19 cellular contexts compared by ENCODE assay signal in the genomic region with DNA sequence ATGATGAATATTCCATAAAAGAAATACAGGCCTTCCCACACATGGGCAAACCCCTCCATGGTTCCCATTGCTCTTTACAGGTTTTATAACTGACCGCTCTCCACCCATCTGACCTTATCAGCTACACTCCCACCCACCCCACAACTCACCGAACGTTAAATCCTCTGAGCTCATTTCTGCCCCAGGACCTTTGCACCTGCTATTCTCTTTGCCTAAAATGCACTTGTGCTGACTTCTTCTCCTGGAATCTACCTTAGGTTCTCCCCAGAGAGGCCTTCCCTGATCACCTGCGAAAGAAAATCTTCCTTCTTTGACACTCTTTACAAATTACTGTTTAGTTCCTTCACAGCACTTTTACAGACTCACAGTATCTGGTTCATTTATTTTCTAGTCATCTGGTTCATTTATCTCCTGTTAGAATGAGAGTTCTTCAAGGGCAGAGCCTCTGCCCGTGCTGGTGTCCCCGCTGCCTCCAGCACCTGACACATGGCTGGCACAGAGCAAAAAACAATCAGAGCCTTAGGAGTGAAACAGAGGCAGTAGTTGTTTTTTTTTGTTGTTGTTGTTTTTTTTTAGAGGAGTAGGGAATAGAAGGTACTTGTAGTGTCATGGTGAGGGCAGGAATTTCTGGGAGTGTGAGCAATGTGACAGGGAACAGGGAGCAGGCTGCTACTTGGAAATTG. TPM values are rescaled to one million over a fixed set of nuclear protein-coding genes. Genes with fewer than 3 reads are reported as not detected.
DNase-seq lines count a peak whose midpoint lies in the region; ATAC-seq and TF ChIP-seq lines count a peak whose summit lies in the region.
"Had no signal": no experiment of that assay in that cellular context is flagged by ENCODE, and none has a peak within 500 bp of the region (broad histone marks: within the 10 kb centered on the region; RNA-seq: fewer than 3 reads in every experiment).

No MANE protein-coding gene starts in this region.

- peaks cover 10% of the 10 kb centered on the region for H3K27me3 Mint-ChIP-seq in activated naive CD4-positive, alpha-beta T cell treated with anti-CD3 and anti-CD28 coated beads, Interleukin-2, amount 10 ng/mL, durations not matched to agents 7 days and 5 days
- no peaks in the 10 kb centered on the region for H3K27me3 Mint-ChIP-seq in dendritic cell treated with granulocyte-macrophage colony-stimulating factor and Interleukin-4, amounts not matched to agents 40 ng/mL and 50 ng/mL, for 4 days

- 79% methylated on average over 6 of the region's 6 CpGs for WGBS in right cardiac atrium
- 88 to 89% methylated on average over 6 of the region's 6 CpGs for WGBS in sigmoid colon, 2 donors

- no peak for DNase-seq in activated naive CD4-positive, alpha-beta T cell treated with anti-CD3 and anti-CD28 coated beads, Interleukin-2, amount 50 U/mL, for 72 hours (ENCODE audit: low spot score in 2 of 2)
- no peak for DNase-seq in activated naive CD4-positive, alpha-beta T cell treated with anti-CD3 and anti-CD28 coated beads, Interleukin-2, amount 10 ng/mL, durations not matched to agents 7 days and 5 days
- no peak for DNase-seq in right cardiac atrium
- no peak for DNase-seq in sigmoid colon
- DNase-seq in erythroblast (lab: John Stamatoyannopoulos, UW): no peak
- DNase-seq in GM03348 (ENCODE audit: low spot score): no peak
- DNase-seq: AML-193, HFFc6, KG1, NCI-H2029, NCI-H2171, NCI-H526, PC-3, SJCRH30 had no signal

- no peaks in the 10 kb centered on the region for H3K4me1 ChIP-seq in right cardiac atrium (ENCODE audit: control insufficient read depth, insufficient read depth, low read length)
- peaks cover 0 to 53% (median 25%) of the 10 kb centered on the region in 4 donors for H3K4me1 ChIP-seq in sigmoid colon

- ATAC-seq in activated naive CD4-positive, alpha-beta T cell treated with anti-CD3 and anti-CD28 coated beads, Interleukin-2, amount 50 U/mL, for 72 hours: no peak
- ATAC-seq in right cardiac atrium (peak; percentile 12 to 24), HG03175 (IDR thresholded peaks at IDR 0.05; ENCODE audit: unreplicated experiment) (no peak)
- ATAC-seq: PC-3 had no signal

- H3K9me3 ChIP-seq in right cardiac atrium (ENCODE audit: control insufficient read depth, low read length) (no peaks in the 10 kb centered on the region), sigmoid colon (no peaks in the 10 kb centered on the region)
- H3K9me3 ChIP-seq: SJCRH30 had no signal

- no peaks in the 10 kb centered on the region for H3K27me3 ChIP-seq in right cardiac atrium (ENCODE audit: control insufficient read depth, insufficient read depth)
- no peaks in the 10 kb centered on the region for H3K27me3 ChIP-seq in sigmoid colon
- H3K27me3 ChIP-seq: SJCRH30 had no signal

- TF ChIP-seq CTCF in sigmoid colon (IDR thresholded peaks at IDR 0.05): no peak

- TF ChIP-seq POLR2A in sigmoid colon (IDR thresholded peaks at IDR 0.05) (no peak), erythroblast (IDR thresholded peaks at IDR 0.05; ENCODE audit: low read length) (no peak)

- CTCF ChIA-PET in activated naive CD4-positive, alpha-beta T cell treated with anti-CD3 and anti-CD28 coated beads, Interleukin-2, amount 10 ng/mL, durations not matched to agents 7 days and 5 days (lab: Charles Lee): interaction anchor here (1.0 to 1.8 kb wide), 2 partner anchors 11 to 21 kb away, joined by 6 to 7 read pairs; a partner anchor contains a TSS

- H3K9me3 Mint-ChIP-seq in activated naive CD4-positive, alpha-beta T cell treated with anti-CD3 and anti-CD28 coated beads, Interleukin-2, amount 50 U/mL, for 72 hours: peaks cover 0 to 4% of the 10 kb centered on the region in 2 donors
- no peaks in the 10 kb centered on the region for H3K9me3 Mint-ChIP-seq in activated naive CD4-positive, alpha-beta T cell treated with anti-CD3 and anti-CD28 coated beads, Interleukin-2, amount 10 ng/mL, durations not matched to agents 7 days and 5 days
- H3K9me3 Mint-ChIP-seq in dendritic cell treated with granulocyte-macrophage colony-stimulating factor and Interleukin-4, amounts not matched to agents 40 ng/mL and 50 ng/mL, for 4 days: no peaks in the 10 kb centered on the region

- no peak for TF ChIP-seq EP300 in sigmoid colon (IDR thresholded peaks at IDR 0.05)

- H3K4me3 ChIP-seq in right cardiac atrium (ENCODE audit: low read length) (no peak overlapping the region), sigmoid colon (no peak overlapping the region)
- H3K4me3 ChIP-seq: SJCRH30 had no signal

- no peak overlapping the region for H3K4me3 Mint-ChIP-seq in activated naive CD4-positive, alpha-beta T cell treated with anti-CD3 and anti-CD28 coated beads, Interleukin-2, amount 10 ng/mL, durations not matched to agents 7 days and 5 days
- no peak overlapping the region for H3K4me3 Mint-ChIP-seq in dendritic cell treated with granulocyte-macrophage colony-stimulating factor and Interleukin-4, amounts not matched to agents 40 ng/mL and 50 ng/mL, for 4 days
- H3K4me3 Mint-ChIP-seq: HFFc6 had no signal

- H3K4me1 Mint-ChIP-seq in activated naive CD4-positive, alpha-beta T cell treated with anti-CD3 and anti-CD28 coated beads, Interleukin-2, amount 10 ng/mL, durations not matched to agents 7 days and 5 days: peaks cover 17% of the 10 kb centered on the region
- H3K4me1 Mint-ChIP-seq in dendritic cell treated with granulocyte-macrophage colony-stimulating factor and Interleukin-4, amounts not matched to agents 40 ng/mL and 50 ng/mL, for 4 days (ENCODE audit: low read depth): peaks cover 74% of the 10 kb centered on the region

- intact Hi-C loops in dendritic cell treated with granulocyte-macrophage colony-stimulating factor and Interleukin-4, amounts not matched to agents 40 ng/mL and 50 ng/mL, for 4 days (cut with micrococcal nuclease): loop anchor here (10.0 kb wide), 3 partner anchors 82 to 232 kb away; no protein-coding TSS in a partner anchor
- intact Hi-C loops in right cardiac atrium (cut with DNase I): loop anchor here in 1 of 4 donors (10.0 kb wide), 1 partner anchor 152 kb away; no protein-coding TSS in a partner anchor
- intact Hi-C loops in sigmoid colon (cut with DNase I): no loop called here

- H3K36me3 ChIP-seq in sigmoid colon: no peaks in the 10 kb centered on the region
- H3K36me3 ChIP-seq: SJCRH30 had no signal

- peak overlapping the region; percentile 70 for H3K27ac ChIP-seq in right cardiac atrium (ENCODE audit: low read length)
- H3K27ac ChIP-seq in sigmoid colon: peak overlapping the region in 3 of 4 donors; percentile 36 to 81 (median 55)
- H3K27ac ChIP-seq: 22Rv1, C4-2B, RWPE1, SJCRH30 had no signal

- H3K36me3 Mint-ChIP-seq in activated naive CD4-positive, alpha-beta T cell treated with anti-CD3 and anti-CD28 coated beads, Interleukin-2, amount 50 U/mL, for 72 hours: peaks cover 0 to 5% of the 10 kb centered on the region in 2 donors
- H3K36me3 Mint-ChIP-seq in activated naive CD4-positive, alpha-beta T cell treated with anti-CD3 and anti-CD28 coated beads, Interleukin-2, amount 10 ng/mL, durations not matched to agents 7 days and 5 days: no peaks in the 10 kb centered on the region
- H3K36me3 Mint-ChIP-seq in dendritic cell treated with granulocyte-macrophage colony-stimulating factor and Interleukin-4, amounts not matched to agents 40 ng/mL and 50 ng/mL, for 4 days (ENCODE audit: low read depth): no peaks in the 10 kb centered on the region

- peak overlapping the region; percentile 5 to 53 for H3K27ac Mint-ChIP-seq in activated naive CD4-positive, alpha-beta T cell treated with anti-CD3 and anti-CD28 coated beads, Interleukin-2, amount 50 U/mL, for 72 hours
- H3K27ac Mint-ChIP-seq in activated naive CD4-positive, alpha-beta T cell treated with anti-CD3 and anti-CD28 coated beads, Interleukin-2, amount 10 ng/mL, durations not matched to agents 7 days and 5 days: no peak overlapping the region
- peak overlapping the region; percentile 74 for H3K27ac Mint-ChIP-seq in dendritic cell treated with granulocyte-macrophage colony-stimulating factor and Interleukin-4, amounts not matched to agents 40 ng/mL and 50 ng/mL, for 4 days
- H3K27ac Mint-ChIP-seq: HFFc6 had no signal

RNA-seq across cellular contexts. Expression of a gene that starts 21.6 kb away (rescaled TPM):
- total RNA-seq in activated naive CD4-positive, alpha-beta T cell treated with anti-CD3 and anti-CD28 coated beads, Interleukin-2, amount 50 U/mL, for 72 hours: 10 to 100 TPM; 13.6 to 31.6 TPM
- total RNA-seq in right cardiac atrium (10 to 100 TPM; 11.0 to 18.7 (median 13.2) TPM), sigmoid colon (1 to 10 TPM; 6.1 to 9.6 (median 8.3) TPM)
- polyA plus RNA-seq in right cardiac atrium (5.4 TPM), sigmoid colon (1 to 10 TPM; 1.2 to 7.2 (median 1.4) TPM)

Comparison
In these comparisons a context has a peak if more than half of its experiments do, and no peak if none do; other contexts are left out.
1. ATAC-seq: peak in right cardiac atrium (2 of 2); none in activated naive CD4-positive, alpha-beta T cell treated with anti-CD3 and anti-CD28 coated beads, Interleukin-2, amount 50 U/mL, for 72 hours (0 of 2) and HG03175 (single experiment).